In the genomic region with DNA sequence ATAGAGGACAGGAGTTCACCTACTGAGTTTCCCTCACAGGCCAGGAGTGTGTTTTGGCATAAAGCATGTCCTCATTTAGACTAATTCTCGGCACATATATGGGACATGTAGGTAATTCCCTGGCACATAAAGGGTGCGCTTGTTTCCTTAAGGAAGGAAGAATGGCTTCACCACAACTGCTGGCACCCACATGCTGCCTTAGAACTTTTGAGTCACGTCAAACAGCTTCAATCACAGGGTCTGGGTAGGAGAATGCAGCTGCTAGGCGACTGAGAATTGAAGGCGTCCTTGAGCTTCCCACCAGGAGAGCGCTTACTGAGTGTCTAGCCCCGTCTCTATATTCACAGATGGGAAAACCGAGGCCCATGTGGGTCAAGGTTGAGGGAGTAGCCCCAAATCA, we compare ENCODE assay signal across 19 cellular contexts.
DNase-seq lines count a peak whose midpoint lies in the region; ATAC-seq, FAIRE-seq and TF ChIP-seq lines count a peak whose summit lies in the region.
"Had no signal": no experiment of that assay in that cellular context is flagged by ENCODE, and none has a peak within 500 bp of the region (broad histone marks: within the 10 kb centered on the region; RNA-seq: fewer than 3 reads in every experiment).

No MANE protein-coding gene starts in this region.

- H4K12ac ChIP-seq in trophoblast cell (ENCODE audit: low read depth, low read length), result no peak overlapping the region

- H3K14ac ChIP-seq in trophoblast cell (ENCODE audit: low read length), result no peak overlapping the region

- H2BK12ac ChIP-seq in trophoblast cell (ENCODE audit: low read length), result no peak overlapping the region

- H2AK5ac ChIP-seq in trophoblast cell (ENCODE audit: low read length), result no peak overlapping the region

- no peak for FAIRE-seq in bronchial epithelial cell (lab: Jason Lieb, UNC)
- FAIRE-seq: A549, G401.6, GM12891, H54 had no signal

- H3K79me1 ChIP-seq in trophoblast cell (ENCODE audit: low read length), result no peaks in the 10 kb centered on the region

- WGBS in trophoblast cell (ENCODE audit: extremely low coverage, insufficient coverage, insufficient read length), result no CpG with 5 or more reads among the region's 8 CpGs

- no peaks in the 10 kb centered on the region for H3F3A ChIP-seq in MM.1S (ENCODE audit: insufficient read depth, low read length)

- no peak overlapping the region for H3K4ac ChIP-seq in trophoblast cell (ENCODE audit: low read depth, low read length)

- no peaks in the 10 kb centered on the region for H3K79me2 ChIP-seq in trophoblast cell (ENCODE audit: control insufficient read depth, insufficient read depth, low read length, poor library complexity)
- H3K79me2 ChIP-seq in MM.1S (ENCODE audit: low read length), result no peaks in the 10 kb centered on the region

- no peak overlapping the region for H3K4me3 ChIP-seq in BLaER1 treated with 17β-estradiol and CSF1 and Interleukin-3, amounts not matched to agents 10 nM and 100 nM
- H3K4me3 ChIP-seq in bronchial epithelial cell (ENCODE audit: low read depth, low read length), result no peak overlapping the region
- no peak overlapping the region for H3K4me3 ChIP-seq in trophoblast cell (ENCODE audit: low read depth, low read length)
- no peak overlapping the region for H3K4me3 ChIP-seq in MM.1S (ENCODE audit: low read length)
- H3K4me3 ChIP-seq: A549, GM23248 had no signal

- H4K20me1 ChIP-seq in BLaER1 treated with 17β-estradiol and CSF1 and Interleukin-3, amounts not matched to agents 10 nM and 100 nM, result no peaks in the 10 kb centered on the region; a peak in 1 of 22 replicates
- H4K20me1 ChIP-seq in MM.1S (ENCODE audit: insufficient read depth, low read length), result no peaks in the 10 kb centered on the region

- no peak overlapping the region for H2BK5ac ChIP-seq in trophoblast cell (ENCODE audit: low read depth, low read length, poor library complexity)

- peaks cover 36 to 99% (median 95%) of the 10 kb centered on the region in 10 experiments for H3K4me1 ChIP-seq in BLaER1 treated with 17β-estradiol and CSF1 and Interleukin-3, amounts not matched to agents 10 nM and 100 nM
- H3K4me1 ChIP-seq in trophoblast cell (ENCODE audit: control insufficient read depth in 1 of 2, insufficient read depth in 2 of 2, low read length in 2 of 2) (peaks cover 12 to 18% of the 10 kb centered on the region in 2 experiments), MM.1S (ENCODE audit: low read length) (no peaks in the 10 kb centered on the region)
- H3K4me1 ChIP-seq: A549 had no signal

- H2AFZ ChIP-seq in trophoblast cell (ENCODE audit: insufficient read depth, low read length, poor library complexity), result no peak overlapping the region
- no peak overlapping the region for H2AFZ ChIP-seq in MM.1S (ENCODE audit: low read length)
- H2AFZ ChIP-seq: GM23248 had no signal

- no peak for TF ChIP-seq CTCF in bronchial epithelial cell (IDR thresholded peaks at IDR 0.05; ENCODE audit: insufficient read depth, low read length, severe bottlenecking)
- TF ChIP-seq CTCF in MM.1S (IDR thresholded peaks at IDR 0.05; ENCODE audit: low read length), result no peak

- H3K36me3 ChIP-seq in BLaER1 treated with 17β-estradiol and CSF1 and Interleukin-3, amounts not matched to agents 10 nM and 100 nM, result no peaks in the 10 kb centered on the region
- H3K36me3 ChIP-seq in bronchial epithelial cell (ENCODE audit: control insufficient read depth, insufficient read depth, low read length), result no peaks in the 10 kb centered on the region
- H3K36me3 ChIP-seq in trophoblast cell (ENCODE audit: control insufficient read depth in 1 of 2, insufficient read depth in 2 of 2, low read length in 2 of 2), result peaks cover 0 to 2% of the 10 kb centered on the region in 2 experiments
- H3K36me3 ChIP-seq in MM.1S (replicated peaks; ENCODE audit: insufficient read depth, low read length), result no peaks in the 10 kb centered on the region

- no peaks in the 10 kb centered on the region for H3K9me2 ChIP-seq in MM.1S (replicated peaks; ENCODE audit: insufficient read depth, low read length)

- no peak overlapping the region for H4K91ac ChIP-seq in trophoblast cell (ENCODE audit: low read depth, low read length)

- DNase-seq in NCI-H2081 (lab: John Stamatoyannopoulos, UW) (peak; percentile 45 to 66), NCI-H2081 treated with DMSO at 0.1 percent for 48 hours (lab: John Stamatoyannopoulos, UW) (no peak), bronchial epithelial cell (ENCODE audit: low read depth) (peak; percentile 57), trophoblast cell (peak; percentile 96 to 98), MM.1S (no peak), DMS79 treated with DMSO at 0.1 percent for 48 hours (lab: John Stamatoyannopoulos, UW) (no peak)
- DNase-seq: C1 segment of cervical spinal cord; CD4-positive, CD25-positive, alpha-beta regulatory T cell; CD8-positive, alpha-beta memory T cell; DMS 273 treated with DMSO at 0.1 percent for 48 hours; GM23248; HCEC 1CT had no signal

- H3K9me3 ChIP-seq in BLaER1 treated with 17β-estradiol and CSF1 and Interleukin-3, amounts not matched to agents 10 nM and 100 nM (replicated peaks in 1 of 11), result no peaks in the 10 kb centered on the region
- H3K9me3 ChIP-seq in trophoblast cell (ENCODE audit: insufficient read depth, low read depth, low read length), result no peaks in the 10 kb centered on the region
- H3K9me3 ChIP-seq in MM.1S (replicated peaks; ENCODE audit: insufficient read depth, low read length), result no peaks in the 10 kb centered on the region
- H3K9me3 ChIP-seq: A549 had no signal

- H3K27ac ChIP-seq in BLaER1 treated with 17β-estradiol and CSF1 and Interleukin-3, amounts not matched to agents 10 nM and 100 nM, result peak overlapping the region in 8 of 11 experiments; percentile 2 to 92 (median 56); a peak in 11 of 22 replicates
- H3K27ac ChIP-seq in trophoblast cell (ENCODE audit: low read depth, low read length) (no peak overlapping the region), MM.1S (ENCODE audit: low read length) (no peak overlapping the region)
- H3K27ac ChIP-seq: 22Rv1, A549, GM23248 had no signal

- H3K4me2 ChIP-seq in BLaER1 treated with 17β-estradiol and CSF1 and Interleukin-3, amounts not matched to agents 10 nM and 100 nM, result peak overlapping the region; percentile 2 to 82 (median 65); a peak in 20 of 22 replicates
- H3K4me2 ChIP-seq in trophoblast cell (ENCODE audit: low read length), result no peak overlapping the region
- no peak overlapping the region for H3K4me2 ChIP-seq in MM.1S (ENCODE audit: low read depth, low read length)
- H3K4me2 ChIP-seq: A549 had no signal

- no peak overlapping the region for H3K23ac ChIP-seq in trophoblast cell (ENCODE audit: low read length)

- H4K8ac ChIP-seq in trophoblast cell (ENCODE audit: low read depth, low read length), result no peak overlapping the region

- no peak overlapping the region for H2BK120ac ChIP-seq in trophoblast cell (ENCODE audit: insufficient read depth, low read length, poor library complexity)

- H3K27me3 ChIP-seq in BLaER1 treated with 17β-estradiol and CSF1 and Interleukin-3, amounts not matched to agents 10 nM and 100 nM, result peaks cover 0 to 60% (median 0%) of the 10 kb centered on the region in 11 experiments; a peak in 4 of 22 replicates
- H3K27me3 ChIP-seq in bronchial epithelial cell (ENCODE audit: control insufficient read depth, insufficient read depth, low read length) (no peaks in the 10 kb centered on the region), trophoblast cell (ENCODE audit: insufficient read depth, low read length) (no peaks in the 10 kb centered on the region), MM.1S (replicated peaks; ENCODE audit: insufficient read depth, low read length) (no peaks in the 10 kb centered on the region)

- H3K9ac ChIP-seq in BLaER1 treated with 17β-estradiol and CSF1 and Interleukin-3, amounts not matched to agents 10 nM and 100 nM, result peak overlapping the region in 4 of 11 experiments; percentile 3 to 52 (median 25); a peak in 3 of 22 replicates
- no peak overlapping the region for H3K9ac ChIP-seq in trophoblast cell (ENCODE audit: low read length)
- H3K9ac ChIP-seq in MM.1S (ENCODE audit: low read length), result no peak overlapping the region
- H3K9ac ChIP-seq: GM23248 had no signal

- ATAC-seq in GM18873 (IDR thresholded peaks at IDR 0.05; ENCODE audit: low FRiP score, unreplicated experiment), result no peak
- ATAC-seq: A549 had no signal

- H3K18ac ChIP-seq in trophoblast cell (ENCODE audit: low read length), result peak overlapping the region; percentile 22

Comparison
In these comparisons a context has a peak if more than half of its experiments do, and no peak if none do; other contexts are left out.
1. DNase-seq: peak in NCI-H2081 (2 of 2), bronchial epithelial cell (single experiment) and trophoblast cell (2 of 2); none in NCI-H2081 treated with DMSO at 0.1 percent for 48 hours (single experiment), MM.1S (single experiment) and DMS79 treated with DMSO at 0.1 percent for 48 hours (single experiment).
2. H3K27ac ChIP-seq: peak in BLaER1 treated with 17β-estradiol and CSF1 and Interleukin-3, amounts not matched to agents 10 nM and 100 nM (8 of 11); none in trophoblast cell (single experiment) and MM.1S (single experiment).
3. H3K4me2 ChIP-seq: peak in BLaER1 treated with 17β-estradiol and CSF1 and Interleukin-3, amounts not matched to agents 10 nM and 100 nM (11 of 11); none in trophoblast cell (single experiment) and MM.1S (single experiment).